Comparison of ENCODE assay signal across 19 cellular contexts in the genomic region with DNA sequence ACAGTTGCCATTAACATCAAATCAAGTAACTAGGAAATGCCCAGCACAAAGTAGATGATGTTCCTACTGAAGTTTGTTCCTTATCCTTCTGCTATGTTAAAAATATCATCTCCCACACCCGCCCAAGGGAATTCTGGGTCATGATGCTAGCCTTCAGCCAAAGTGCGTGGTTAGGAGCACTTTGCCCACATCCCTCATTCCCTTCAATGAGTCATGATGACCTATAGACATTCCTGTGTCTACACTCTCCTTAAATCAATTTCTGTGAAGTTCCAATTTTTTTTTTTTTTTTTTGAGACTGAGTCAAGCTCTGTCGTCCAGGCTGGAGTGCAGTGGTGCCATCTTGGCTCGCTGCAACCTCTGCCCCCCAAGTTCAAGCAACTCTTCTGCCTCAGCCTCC. TPM values are rescaled to one million over a fixed set of nuclear protein-coding genes. Genes with fewer than 3 reads are reported as not detected.
DNase-seq lines count a peak whose midpoint lies in the region; ATAC-seq and TF ChIP-seq lines count a peak whose summit lies in the region.
"Had no signal": no experiment of that assay in that cellular context is flagged by ENCODE, and none has a peak within 500 bp of the region (broad histone marks: within the 10 kb centered on the region; RNA-seq: fewer than 3 reads in every experiment).

No MANE protein-coding gene starts in this region.

- BruUV-seq in MCF 10A (replicated peaks; lab: Mats Ljungman, UMichigan), result no TSS peak

- H3K4me1 Mint-ChIP-seq in MCF 10A (ENCODE audit: insufficient read depth, unreplicated experiment) (no peaks in the 10 kb centered on the region), GM23338 (no peaks in the 10 kb centered on the region)
- H3K4me1 Mint-ChIP-seq: activated naive CD8-positive, alpha-beta T cell treated with anti-CD3 and anti-CD28 coated beads, Interleukin-2, amount 10 ng/mL, durations not matched to agents 7 days and 5 days had no signal

- H3K27ac ChIP-seq in breast epithelium, result no peak overlapping the region
- H3K27ac ChIP-seq in GM23338 (ENCODE audit: low read depth), result no peak overlapping the region
- H3K27ac ChIP-seq: 22Rv1, left lung, testis, VCaP had no signal

- H3K4me3 Mint-ChIP-seq in MCF 10A (ENCODE audit: unreplicated experiment), result no peak overlapping the region
- no peak overlapping the region for H3K4me3 Mint-ChIP-seq in GM23338
- H3K4me3 Mint-ChIP-seq: activated naive CD8-positive, alpha-beta T cell treated with anti-CD3 and anti-CD28 coated beads, Interleukin-2, amount 10 ng/mL, durations not matched to agents 7 days and 5 days; natural killer cell treated with Interleukin-12 subunit alpha and Interleukin-12 subunit beta and Interleukin-15 and Interleukin-18, amount 100 ng/mL, for 72 hours had no signal

- TF ChIP-seq CTCF in MCF 10A (IDR thresholded peaks at IDR 0.05; ENCODE audit: unreplicated experiment) (no peak), breast epithelium (IDR thresholded peaks at IDR 0.05) (no peak), GM23338 (conservative IDR thresholded peaks at IDR 0.05; ENCODE audit: low read depth in 2 of 2) (no peak)

- no peak for TF ChIP-seq POLR2A in breast epithelium (IDR thresholded peaks at IDR 0.05)

- H3K27ac Mint-ChIP-seq in MCF 10A (ENCODE audit: low read depth, unreplicated experiment) (no peak overlapping the region), GM23338 (no peak overlapping the region)
- H3K27ac Mint-ChIP-seq: activated naive CD8-positive, alpha-beta T cell treated with anti-CD3 and anti-CD28 coated beads, Interleukin-2, amount 10 ng/mL, durations not matched to agents 7 days and 5 days; natural killer cell treated with Interleukin-12 subunit alpha and Interleukin-12 subunit beta and Interleukin-15 and Interleukin-18, amount 100 ng/mL, for 72 hours had no signal

- ATAC-seq in GM23338, result no peak
- ATAC-seq: left lung; natural killer cell treated with Interleukin-12 subunit alpha and Interleukin-12 subunit beta and Interleukin-15 and Interleukin-18, amount 100 ng/mL, for 72 hours had no signal

- H3K4me1 ChIP-seq in breast epithelium, result no peaks in the 10 kb centered on the region
- H3K4me1 ChIP-seq in GM23338 (ENCODE audit: insufficient read depth), result no peaks in the 10 kb centered on the region
- H3K4me1 ChIP-seq: left lung, testis had no signal

- no peak overlapping the region for H3K4me3 ChIP-seq in breast epithelium
- H3K4me3 ChIP-seq in GM23338, result no peak overlapping the region
- H3K4me3 ChIP-seq: left lung, testis had no signal

- H3K36me3 Mint-ChIP-seq in MCF 10A (ENCODE audit: insufficient read depth, unreplicated experiment) (no peaks in the 10 kb centered on the region), GM23338 (ENCODE audit: low read depth) (no peaks in the 10 kb centered on the region; the same call in 2 of the 3 replicates)
- H3K36me3 Mint-ChIP-seq: activated naive CD8-positive, alpha-beta T cell treated with anti-CD3 and anti-CD28 coated beads, Interleukin-2, amount 10 ng/mL, durations not matched to agents 7 days and 5 days; natural killer cell treated with Interleukin-12 subunit alpha and Interleukin-12 subunit beta and Interleukin-15 and Interleukin-18, amount 100 ng/mL, for 72 hours had no signal

- no peaks in the 10 kb centered on the region; the same call in 1 of the 2 replicates for H3K9me2 ChIP-seq in GM23338 (ENCODE audit: insufficient read depth)

- no peaks in the 10 kb centered on the region for H3K9me3 ChIP-seq in breast epithelium
- H3K9me3 ChIP-seq: left lung, testis had no signal

- H3K9me3 Mint-ChIP-seq in MCF 10A (ENCODE audit: unreplicated experiment) (no peaks in the 10 kb centered on the region), GM23338 (peaks cover 6% of the 10 kb centered on the region; the same call in 2 of the 3 replicates)
- H3K9me3 Mint-ChIP-seq: activated naive CD8-positive, alpha-beta T cell treated with anti-CD3 and anti-CD28 coated beads, Interleukin-2, amount 10 ng/mL, durations not matched to agents 7 days and 5 days; natural killer cell treated with Interleukin-12 subunit alpha and Interleukin-12 subunit beta and Interleukin-15 and Interleukin-18, amount 100 ng/mL, for 72 hours had no signal

- H2AFZ ChIP-seq in GM23338, result no peak overlapping the region; the same call in 1 of the 2 replicates

- H3K27me3 Mint-ChIP-seq in MCF 10A (ENCODE audit: insufficient read depth, unreplicated experiment) (no peaks in the 10 kb centered on the region), GM23338 (ENCODE audit: insufficient read depth, low read depth, poor library complexity) (peaks cover 2% of the 10 kb centered on the region)

- H3K4me2 ChIP-seq in GM23338, result no peak overlapping the region

- peak; percentile 76 for DNase-seq in MCF 10A (ENCODE audit: unreplicated experiment)
- no peak for DNase-seq in breast epithelium (ENCODE audit: low spot score in 2 of 2)
- peak; percentile 49 for DNase-seq in SW480 (ENCODE audit: low spot score)
- peak; percentile 42 for DNase-seq in foreskin melanocyte
- DNase-seq in SIG-M5 (lab: John Stamatoyannopoulos, UW), result no peak
- DNase-seq in SHP77 treated with DMSO at 0.1 percent for 48 hours (lab: John Stamatoyannopoulos, UW), result no peak
- DNase-seq in GM23338 (ENCODE audit: low spot score), result no peak
- DNase-seq in stimulated activated CD4-positive, alpha-beta T cell treated with anti-CD3 and anti-CD28 coated beads, Interleukin-4, amount 100 ng/mL, for 24 hours, result no peak
- DNase-seq: activated naive CD8-positive, alpha-beta T cell treated with anti-CD3 and anti-CD28 coated beads, Interleukin-2, amount 10 ng/mL, durations not matched to agents 7 days and 5 days; dermis blood vessel endothelial cell; DMS53; H7; left lung; NCI-H1105; NCI-H510A; testis had no signal

- CTCF ChIA-PET in MCF 10A (lab: Yijun Ruan, JAX), result interaction anchor here (0.6 kb wide), 4 partner anchors 233 to 696 kb away, joined by 3 to 6 read pairs (median 3); no protein-coding TSS in a partner anchor

- no peaks in the 10 kb centered on the region for H3F3A ChIP-seq in GM23338 (replicated peaks; ENCODE audit: low read depth)

- no peaks in the 10 kb centered on the region for H3K79me2 ChIP-seq in GM23338 (replicated peaks; ENCODE audit: insufficient read depth)

- no peaks in the 10 kb centered on the region for H3K36me3 ChIP-seq in breast epithelium
- no peaks in the 10 kb centered on the region for H3K36me3 ChIP-seq in GM23338 (ENCODE audit: insufficient read depth)
- H3K36me3 ChIP-seq: left lung had no signal

- H4K20me1 ChIP-seq in GM23338 (replicated peaks; ENCODE audit: insufficient read depth), result no peaks in the 10 kb centered on the region

- intact Hi-C loops in MCF 10A (cut with micrococcal nuclease) (no loop called here), breast epithelium (cut with DNase I; ENCODE audit: low total_unique reads) (no loop called here)

- POLR2A ChIA-PET in MCF 10A (lab: Yijun Ruan, JAX), result no interaction called here

- peaks cover 0 to 2% of the 10 kb centered on the region in 2 donors for H3K27me3 ChIP-seq in breast epithelium
- no peaks in the 10 kb centered on the region for H3K27me3 ChIP-seq in GM23338 (ENCODE audit: insufficient read depth)
- H3K27me3 ChIP-seq: testis had no signal

TF ChIP-seq in GM23338, 12 proteins besides CTCF, POLR2A, EP300 and RAD21 (continues in another document):
- TF ChIP-seq STAT1 (IDR thresholded peaks at IDR 0.05; ENCODE audit: unreplicated experiment) (no peak), ETS1 (IDR thresholded peaks at IDR 0.05) (no peak)

RNA-seq across cellular contexts. Expression of gene RXFP2, which starts 17.0 kb away (rescaled TPM):
- not detected in 2 replicates for total RNA-seq in MCF 10A (2022)
- total RNA-seq in breast epithelium, result under 1 TPM in 1 of 3 donors, not detected in 2; 0.48 TPM
- total RNA-seq in GM23338 (2014; rRNA removed; shearing (Covaris generic)), result not detected in 2 replicates
- polyA plus RNA-seq in GM23338 (2016; fragmentation: Nextera tagmentation; extraction: Ambion mirVana), result not detected in 2 replicates
- total RNA-seq: activated naive CD8-positive, alpha-beta T cell treated with anti-CD3 and anti-CD28 coated beads, Interleukin-2, amount 10 ng/mL, durations not matched to agents 7 days and 5 days; dermis blood vessel endothelial cell; H7; left lung; natural killer cell treated with Interleukin-12 subunit alpha and Interleukin-12 subunit beta and Interleukin-15 and Interleukin-18, amount 100 ng/mL, for 72 hours had no signal

Comparison
In these comparisons a context has a peak if more than half of its experiments do, and no peak if none do; other contexts are left out.
1. DNase-seq: peak in MCF 10A (single experiment), SW480 (single experiment) and foreskin melanocyte (single experiment); none in breast epithelium (0 of 2), SIG-M5 (single experiment), SHP77 treated with DMSO at 0.1 percent for 48 hours (single experiment), GM23338 (single experiment) and stimulated activated CD4-positive, alpha-beta T cell treated with anti-CD3 and anti-CD28 coated beads, Interleukin-4, amount 100 ng/mL, for 24 hours (single experiment).